ENCODE assay signal across 1 cellular context in the genomic region with DNA sequence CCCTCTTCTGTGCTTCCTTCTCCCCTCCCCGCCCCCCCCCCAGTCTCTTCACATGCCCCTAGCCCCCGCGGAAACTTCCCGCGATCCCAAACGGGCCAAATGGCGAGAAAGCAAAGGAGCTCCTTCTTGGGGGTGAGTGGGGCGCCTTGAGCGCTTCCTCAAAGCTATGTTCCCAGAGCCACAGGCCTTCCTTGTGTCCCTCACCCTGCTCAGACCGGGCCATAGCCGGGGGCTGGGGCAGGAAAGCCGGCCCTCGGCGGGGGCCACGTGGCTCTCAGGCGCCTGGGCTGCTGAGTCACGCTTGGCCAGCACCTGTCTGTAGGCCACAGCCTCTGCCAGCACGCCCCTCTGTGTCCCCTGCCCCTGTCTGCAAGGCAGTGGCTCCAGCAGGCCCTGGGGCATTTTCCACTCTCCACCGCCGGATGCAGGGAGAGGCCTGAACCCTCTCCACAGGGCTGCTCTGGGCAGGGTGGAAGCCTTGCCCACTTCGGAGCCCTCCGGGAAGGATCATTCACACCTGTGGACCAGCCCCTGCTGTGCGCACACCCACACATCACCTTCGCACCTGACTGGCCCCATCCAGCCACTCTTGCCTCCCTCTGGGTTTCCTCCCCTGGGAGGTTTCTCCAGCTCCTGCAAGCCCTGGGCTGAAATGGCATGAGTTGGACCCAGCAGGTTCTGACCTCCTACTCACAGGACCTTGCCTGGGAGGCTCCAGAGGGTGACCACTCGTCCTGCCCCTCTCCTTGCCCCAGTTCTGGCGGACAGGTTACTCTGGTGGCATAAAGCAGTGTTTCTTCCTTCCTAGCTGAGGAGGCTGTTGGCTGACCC.
TF ChIP-seq lines count a peak whose summit lies in the region.

No MANE protein-coding gene starts in this region.

TF ChIP-seq in IMR-90, 13 proteins besides CTCF, POLR2A, EP300 and RAD21:
- no peak for TF ChIP-seq CEBPB (IDR thresholded peaks at IDR 0.05; ENCODE audit: low read depth, low read length)
- peak; percentile 33; the same call in 1 of the 2 replicates for TF ChIP-seq MAFK (IDR thresholded peaks at IDR 0.05; ENCODE audit: low read depth, low read length)
- no peak for TF ChIP-seq MAZ (IDR thresholded peaks at IDR 0.05; ENCODE audit: borderline replicate concordance, low read depth, low read length)
- TF ChIP-seq FOS (IDR thresholded peaks at IDR 0.05; ENCODE audit: low read depth, low read length): peak; percentile 48; the same call in 1 of the 2 replicates
- no peak for TF ChIP-seq MXI1 (IDR thresholded peaks at IDR 0.05; ENCODE audit: borderline replicate concordance, low read depth, low read length)
- TF ChIP-seq NFE2L2 (IDR thresholded peaks at IDR 0.05; ENCODE audit: low read depth, low read length): peak; percentile 94
- TF ChIP-seq RCOR1 (IDR thresholded peaks at IDR 0.05; ENCODE audit: insufficient replicate concordance, low read length): no peak
- TF ChIP-seq RFX5 (IDR thresholded peaks at IDR 0.05; ENCODE audit: low read depth, low read length): no peak
- TF ChIP-seq, protein P1, sequence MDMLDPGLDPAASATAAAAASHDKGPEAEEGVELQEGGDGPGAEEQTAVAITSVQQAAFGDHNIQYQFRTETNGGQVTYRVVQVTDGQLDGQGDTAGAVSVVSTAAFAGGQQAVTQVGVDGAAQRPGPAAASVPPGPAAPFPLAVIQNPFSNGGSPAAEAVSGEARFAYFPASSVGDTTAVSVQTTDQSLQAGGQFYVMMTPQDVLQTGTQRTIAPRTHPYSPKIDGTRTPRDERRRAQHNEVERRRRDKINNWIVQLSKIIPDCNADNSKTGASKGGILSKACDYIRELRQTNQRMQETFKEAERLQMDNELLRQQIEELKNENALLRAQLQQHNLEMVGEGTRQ (IDR thresholded peaks at IDR 0.05; ENCODE audit: low read depth, low read length): peak; percentile 89
- TF ChIP-seq SMC3 (IDR thresholded peaks at IDR 0.05; ENCODE audit: low read depth, low read length): no peak
- TF ChIP-seq, protein P2, sequence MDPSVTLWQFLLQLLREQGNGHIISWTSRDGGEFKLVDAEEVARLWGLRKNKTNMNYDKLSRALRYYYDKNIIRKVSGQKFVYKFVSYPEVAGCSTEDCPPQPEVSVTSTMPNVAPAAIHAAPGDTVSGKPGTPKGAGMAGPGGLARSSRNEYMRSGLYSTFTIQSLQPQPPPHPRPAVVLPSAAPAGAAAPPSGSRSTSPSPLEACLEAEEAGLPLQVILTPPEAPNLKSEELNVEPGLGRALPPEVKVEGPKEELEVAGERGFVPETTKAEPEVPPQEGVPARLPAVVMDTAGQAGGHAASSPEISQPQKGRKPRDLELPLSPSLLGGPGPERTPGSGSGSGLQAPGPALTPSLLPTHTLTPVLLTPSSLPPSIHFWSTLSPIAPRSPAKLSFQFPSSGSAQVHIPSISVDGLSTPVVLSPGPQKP (IDR thresholded peaks at IDR 0.05; ENCODE audit: borderline replicate concordance, low read depth, low read length): no peak
- peak; percentile 26; the same call in 1 of the 2 replicates for TF ChIP-seq BHLHE40 (IDR thresholded peaks at IDR 0.05; ENCODE audit: low read depth, low read length)
- no peak for TF ChIP-seq CHD1 (IDR thresholded peaks at IDR 0.05; ENCODE audit: low read depth, low read length)
TF ChIP-seq in IMR-90: peak in this region for 5.
